ENCODE assay signal across 9 cellular contexts in the genomic region with DNA sequence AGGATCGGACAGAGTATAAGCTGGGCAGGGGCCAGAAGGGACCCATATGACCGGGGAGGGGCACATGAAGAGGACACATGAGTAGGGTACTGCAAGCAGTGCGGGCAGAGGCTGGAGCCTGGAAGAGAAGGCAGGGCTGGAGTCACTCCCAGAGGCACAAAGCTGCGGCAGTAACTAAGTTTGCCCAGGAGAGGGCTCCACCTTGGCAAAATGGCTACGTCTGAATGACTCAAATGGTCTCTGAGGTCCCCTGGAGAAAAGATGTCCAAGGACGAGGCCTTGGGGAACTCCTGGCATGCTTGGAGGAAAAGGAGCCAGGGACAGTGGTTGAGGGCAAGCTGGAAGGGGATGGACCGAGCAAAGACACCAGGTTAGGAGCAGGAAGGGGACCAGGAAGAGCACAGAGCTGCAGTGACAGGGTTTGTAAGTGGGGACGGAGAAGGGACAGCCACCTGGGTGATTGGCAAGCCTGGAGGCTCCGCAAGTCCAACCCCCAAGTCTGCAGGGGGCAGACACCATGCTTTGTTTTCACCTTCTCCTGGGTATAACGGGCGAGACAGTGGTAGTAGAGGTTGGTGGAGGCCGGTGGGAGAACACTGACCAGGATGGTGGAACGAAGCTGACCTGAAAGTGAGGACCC. TPM values are rescaled to one million over a fixed set of nuclear protein-coding genes. Genes with fewer than 3 reads are reported as not detected.
A peak's percentile ranks its signal among the peaks of the same experiment; 100 is the strongest.
DNase-seq lines count a peak whose midpoint lies in the region; ATAC-seq and TF ChIP-seq lines count a peak whose summit lies in the region.
"Had no signal": no experiment of that assay in that cellular context is flagged by ENCODE, and none has a peak within 500 bp of the region (broad histone marks: within the 10 kb centered on the region; RNA-seq: fewer than 3 reads in every experiment).

No MANE protein-coding gene starts in this region.

- BruUV-seq in Caco-2 (replicated peaks; lab: Mats Ljungman, UMichigan) = no TSS peak

- DNase-seq in Caco-2 = peak; percentile 68 to 76
- DNase-seq in HPDE6-E6E7 (ENCODE audit: extremely low spot score) = peak; percentile 67
- peak; percentile 85 for DNase-seq in OCI-M1 (lab: John Stamatoyannopoulos, UW)
- DNase-seq in activated T-cell treated with anti-CD3 and anti-CD28 coated beads, Interleukin-2, amount 50 U/mL, for 1 hour = peak; percentile 65
- DNase-seq in fibroblast of gingiva (ENCODE audit: low read depth) = peak; percentile 34
- DNase-seq in neural progenitor cell (ENCODE audit: low spot score) = peak; percentile 83
- DNase-seq in superior temporal gyrus (ENCODE audit: extremely low spot score) = peak; percentile 86

- intact Hi-C loops in Caco-2 (cut with micrococcal nuclease; ENCODE audit: unreplicated experiment) = loop anchor here (2.0 kb wide), 1 partner anchor 18 kb away; no protein-coding TSS in a partner anchor

- peaks cover 11% of the 10 kb centered on the region for H3K27me3 Mint-ChIP-seq in Caco-2 (ENCODE audit: insufficient read depth, unreplicated experiment)
- peaks cover 28% of the 10 kb centered on the region for H3K27me3 Mint-ChIP-seq in neural progenitor cell (ENCODE audit: insufficient read depth, low read depth)

- H3K27ac Mint-ChIP-seq in Caco-2 (ENCODE audit: unreplicated experiment) (no peak overlapping the region), neural progenitor cell (peak overlapping the region; percentile 29)

- H2AFZ ChIP-seq in neural progenitor cell (replicated peaks) = peak overlapping the region; percentile 47

- CTCF ChIA-PET in Caco-2 (lab: Charles Lee) = interaction anchor here (0.5 to 1.2 kb wide), 5 partner anchors 20 to 502 kb away, joined by 3 to 4 read pairs (median 3); no protein-coding TSS in a partner anchor

- H3K36me3 ChIP-seq in Caco-2 (ENCODE audit: control insufficient read depth, insufficient read depth, low read length) (no peaks in the 10 kb centered on the region), neural progenitor cell (no peaks in the 10 kb centered on the region)

- peaks cover 6% of the 10 kb centered on the region for H3K4me1 Mint-ChIP-seq in Caco-2 (ENCODE audit: low read depth, unreplicated experiment)
- peaks cover 25% of the 10 kb centered on the region for H3K4me1 Mint-ChIP-seq in neural progenitor cell

- H3K36me3 Mint-ChIP-seq in Caco-2 (ENCODE audit: insufficient read depth, unreplicated experiment) (no peaks in the 10 kb centered on the region), neural progenitor cell (no peaks in the 10 kb centered on the region)

- H3K4me3 Mint-ChIP-seq in Caco-2 (ENCODE audit: unreplicated experiment) (no peak overlapping the region), neural progenitor cell (no peak overlapping the region)

- H3K27me3 ChIP-seq in Caco-2 (replicated peaks; ENCODE audit: control insufficient read depth, insufficient read depth, low read length) (no peaks in the 10 kb centered on the region; the same call in 1 of the 2 replicates), neural progenitor cell (peaks cover 100% of the 10 kb centered on the region)

- H3F3A ChIP-seq in neural progenitor cell (ENCODE audit: low read depth) = no peaks in the 10 kb centered on the region

- H4K20me1 ChIP-seq in neural progenitor cell (ENCODE audit: low read depth) = peaks cover 4% of the 10 kb centered on the region

- H3K4me3 ChIP-seq in Caco-2 (ENCODE audit: low read depth, low read length) = no peak overlapping the region
- no peak overlapping the region for H3K4me3 ChIP-seq in neural progenitor cell

- H3K4me1 ChIP-seq in Caco-2 (no peaks in the 10 kb centered on the region), neural progenitor cell (peaks cover 9% of the 10 kb centered on the region)

- ATAC-seq in GM18520 (IDR thresholded peaks at IDR 0.05; ENCODE audit: unreplicated experiment) = no peak

- peak overlapping the region; percentile 42 for H3K4me2 ChIP-seq in neural progenitor cell

- H3K9ac ChIP-seq in neural progenitor cell = no peak overlapping the region

- H3K27ac ChIP-seq in neural progenitor cell = no peak overlapping the region

- no peaks in the 10 kb centered on the region for H3K79me2 ChIP-seq in neural progenitor cell (ENCODE audit: low read depth)

- H3K9me3 ChIP-seq in Caco-2 (no peaks in the 10 kb centered on the region), neural progenitor cell (ENCODE audit: low read depth) (no peaks in the 10 kb centered on the region)

- TF ChIP-seq CTCF in Caco-2 (IDR thresholded peaks at IDR 0.05; ENCODE audit: insufficient read depth in 1 of 2, low read depth in 1 of 2, low read length in 1 of 2, severe bottlenecking in 1 of 2, unreplicated experiment in 1 of 2) = peak; percentile 77 to 78
- peak; percentile 81 for TF ChIP-seq CTCF in neural progenitor cell (IDR thresholded peaks at IDR 0.05)

- POLR2A ChIA-PET in Caco-2 (lab: Charles Lee) = no interaction called here

- H3K9me3 Mint-ChIP-seq in Caco-2 (ENCODE audit: unreplicated experiment) (no peaks in the 10 kb centered on the region), neural progenitor cell (no peaks in the 10 kb centered on the region)

RNA-seq across cellular contexts. Expression of gene LBX1, which starts 43.1 kb away (rescaled TPM):
- not detected in 2 replicates for total RNA-seq in Caco-2 (2022)
- total RNA-seq in neural progenitor cell (ENCODE audit: low replicate concordance) = not detected in 2 replicates
- total RNA-seq: T-helper 1 cell treated with Interleukin-12 subunit alpha and Interleukin-12 subunit beta and Interleukin-4 antibody, amounts not matched to agents 30 ng/mL and 1 ng/mL, for 36 hours had no signal

Comparison
In these comparisons a context has a peak if more than half of its experiments do, and no peak if none do; other contexts are left out.
1. DNase-seq: peak in every context shown above with its lines; median percentile 86 in superior temporal gyrus; 85 in OCI-M1; 83 in neural progenitor cell; 72 in Caco-2; 67 in HPDE6-E6E7; 65 in activated T-cell treated with anti-CD3 and anti-CD28 coated beads, Interleukin-2, amount 50 U/mL, for 1 hour; 34 in fibroblast of gingiva.